ENCODE assay signal across 26 cellular contexts in the genomic region with DNA sequence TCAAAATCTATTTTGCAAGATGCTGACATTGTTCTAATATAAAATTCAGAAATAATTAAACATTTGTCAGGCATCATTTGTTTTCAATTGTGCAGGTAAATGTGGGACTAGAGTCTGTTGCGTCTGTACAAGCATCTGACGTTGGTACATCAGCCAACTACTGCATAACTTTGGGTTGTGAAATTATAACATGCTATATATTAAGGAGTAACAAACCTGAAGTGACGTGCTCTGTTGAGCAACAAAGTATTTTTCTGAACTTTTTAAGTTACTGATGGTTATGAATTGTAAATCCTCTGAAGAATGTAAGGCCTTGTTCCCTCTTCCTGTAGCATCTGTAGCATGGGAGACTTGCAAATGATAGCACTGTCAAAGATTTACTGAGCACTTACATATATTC.
"Had no signal": no experiment of that assay in that cellular context is flagged by ENCODE, and none has a peak within 500 bp of the region (broad histone marks: within the 10 kb centered on the region; RNA-seq: fewer than 3 reads in every experiment).

No MANE protein-coding gene starts in this region.

- H3K9me3 ChIP-seq: left ventricle myocardium inferior, pancreas, prostate gland, stomach, testis, thyroid gland, transverse colon, upper lobe of right lung had no signal

- H3K4me3 ChIP-seq: left ventricle myocardium inferior, lung, pancreas, prostate gland, skin epidermis, stomach, testis, thyroid gland, transverse colon, upper lobe of right lung had no signal

- H3K4me1 Mint-ChIP-seq: memory B cell; naive thymus-derived CD8-positive, alpha-beta T cell; nephron; neural crest cell had no signal

- H3K9me3 Mint-ChIP-seq: memory B cell; naive thymus-derived CD8-positive, alpha-beta T cell; neural crest cell; stimulated activated naive B cell treated with anti-CD40 and anti-IgM and Interleukin-4, amounts not matched to agents 10 μg/mL and 1 μg/mL and 100 μg/mL, for 72 hours had no signal

- DNase-seq: hippocampal formation; kidney; left ventricle myocardium inferior; naive thymus-derived CD8-positive, alpha-beta T cell; nucleus accumbens; pancreas; posterior cingulate gyrus; retina; right cardiac atrium; stimulated activated CD4-positive, alpha-beta T cell treated with anti-CD3 and anti-CD28 coated beads, Interleukin-12 subunit alpha, Interleukin-12 subunit beta, amount 100 ng/mL, for 4 hours; stimulated activated CD4-positive, alpha-beta T cell treated with anti-CD3 and anti-CD28 coated beads, Interleukin-15, amount 100 ng/mL, for 24 hours; stimulated activated CD4-positive, alpha-beta T cell treated with anti-CD3 and anti-CD28 coated beads, Interleukin-2, amount 100 ng/mL, for 24 hours; stimulated activated CD4-positive, alpha-beta T cell treated with anti-CD3 and anti-CD28 coated beads, Interleukin-4, amount 100 ng/mL, for 1 hour; stimulated activated naive B cell treated with anti-CD40 and anti-IgM and Interleukin-4, amounts not matched to agents 10 μg/mL and 1 μg/mL and 100 μg/mL, for 72 hours; stimulated activated naive CD8-positive, alpha-beta T cell treated with anti-CD3 and anti-CD28 coated beads, Interleukin-15, Interleukin-2, amounts not matched to agents 100 U/mL and 50 U/mL, for 24 hours; stomach; testis; thyroid gland; transverse colon; upper lobe of right lung had no signal

- H3K27ac ChIP-seq: left ventricle myocardium inferior, pancreas, prostate gland, skin epidermis, stomach, testis, thyroid gland, transverse colon, upper lobe of right lung had no signal

- H3K27me3 ChIP-seq: pancreas, testis, thyroid gland, upper lobe of right lung had no signal

- H3K4me1 ChIP-seq: left ventricle myocardium inferior, pancreas, prostate gland, stomach, testis, thyroid gland, transverse colon, upper lobe of right lung had no signal

- H3K36me3 Mint-ChIP-seq: naive thymus-derived CD8-positive, alpha-beta T cell; stimulated activated naive B cell treated with anti-CD40 and anti-IgM and Interleukin-4, amounts not matched to agents 10 μg/mL and 1 μg/mL and 100 μg/mL, for 72 hours had no signal

- H3K36me3 ChIP-seq: left ventricle myocardium inferior, pancreas, prostate gland, stomach, thyroid gland, transverse colon, upper lobe of right lung had no signal

- H3K27ac Mint-ChIP-seq: memory B cell; naive thymus-derived CD8-positive, alpha-beta T cell; nephron; stimulated activated naive B cell treated with anti-CD40 and anti-IgM and Interleukin-4, amounts not matched to agents 10 μg/mL and 1 μg/mL and 100 μg/mL, for 72 hours had no signal

- H3K4me3 Mint-ChIP-seq: memory B cell; naive thymus-derived CD8-positive, alpha-beta T cell; nephron; neural crest cell; stimulated activated naive B cell treated with anti-CD40 and anti-IgM and Interleukin-4, amounts not matched to agents 10 μg/mL and 1 μg/mL and 100 μg/mL, for 72 hours had no signal
